ENCODE assay signal across 20 cellular contexts in genomic region chr15:61682891-61683500, GRCh38.
A peak's percentile ranks its signal among the peaks of the same experiment; 100 is the strongest.
DNase-seq lines count a peak whose midpoint lies in the region; ATAC-seq and TF ChIP-seq lines count a peak whose summit lies in the region.
"Had no signal": no experiment of that assay in that cellular context is flagged by ENCODE, and none has a peak within 500 bp of the region (broad histone marks: within the 10 kb centered on the region; RNA-seq: fewer than 3 reads in every experiment).

No MANE protein-coding gene starts in this region.

- H3K18ac ChIP-seq in neuronal stem cell (ENCODE audit: low read length), result peak overlapping the region; percentile 35

- 13 to 29% methylated on average over 2 of the region's 2 CpGs for WGBS in body of pancreas, 2 donors
- WGBS in neuronal stem cell (ENCODE audit: extremely low coverage in 2 of 2, insufficient read length in 2 of 2, insufficient replicate concordance in 1 of 2), 2 donors, result no CpG with 5 or more reads among the region's 2 CpGs
- 90 to 93% methylated on average over 2 of the region's 2 CpGs for WGBS in lower leg skin, 2 donors

- TF ChIP-seq CTCF in C4-2B (conservative IDR thresholded peaks at IDR 0.05), result no peak
- TF ChIP-seq CTCF in LNCaP clone FGC (IDR thresholded peaks at IDR 0.05; ENCODE audit: control insufficient read depth, extremely low read depth, insufficient read depth), result no peak
- TF ChIP-seq CTCF in body of pancreas (IDR thresholded peaks at IDR 0.05), result no peak
- TF ChIP-seq CTCF in lower leg skin (IDR thresholded peaks at IDR 0.05), result no peak

- H3K36me3 ChIP-seq in body of pancreas (replicated peaks in 1 of 2; ENCODE audit: insufficient read depth in 1 of 2, low read depth in 2 of 2) (no peaks in the 10 kb centered on the region), neuronal stem cell (replicated peaks in 1 of 2; ENCODE audit: control insufficient read depth in 2 of 2, insufficient read depth in 2 of 2, low read length in 2 of 2) (no peaks in the 10 kb centered on the region)
- H3K36me3 ChIP-seq: Peyer's patch had no signal

- no peak overlapping the region for H3K23ac ChIP-seq in neuronal stem cell (ENCODE audit: low read depth, low read length, poor library complexity)

- no peaks in the 10 kb centered on the region for H3K79me1 ChIP-seq in neuronal stem cell (ENCODE audit: low read depth, low read length)

- intact Hi-C loops in body of pancreas (cut with DNase I), result no loop called here
- intact Hi-C loops in lower leg skin (cut with DNase I; ENCODE audit: low total_unique reads), result no loop called here

- no peak overlapping the region for H2AK5ac ChIP-seq in neuronal stem cell (ENCODE audit: low read depth, low read length)

- DNase-seq in LNCaP clone FGC (ENCODE audit: low read depth) (peak; percentile 96), body of pancreas (peak in 3 of 4 donors; percentile 16 to 55 (median 37)), neuronal stem cell (ENCODE audit: low spot score) (no peak), lower leg skin (ENCODE audit: low spot score in 2 of 2) (no peak)
- DNase-seq: DMS79 treated with DMSO at 0.1 percent for 48 hours, H7, HFFc6, IMR-90, NCI-H1105, NCI-H146, NCI-H2081, NCI-H2171, NCI-H446 treated with DMSO at 0.1 percent for 48 hours, Peyer's patch had no signal

- H3K9me3 ChIP-seq in body of pancreas (no peaks in the 10 kb centered on the region), neuronal stem cell (replicated peaks in 1 of 2; ENCODE audit: control insufficient read depth in 2 of 2, insufficient read depth in 1 of 2, low read depth in 1 of 2, low read length in 2 of 2) (no peaks in the 10 kb centered on the region)
- H3K9me3 ChIP-seq: Peyer's patch had no signal

- ATAC-seq in body of pancreas (no peak), HG02885 (IDR thresholded peaks at IDR 0.05; ENCODE audit: poor library complexity, unreplicated experiment) (no peak), HG02642 (IDR thresholded peaks at IDR 0.05; ENCODE audit: poor library complexity, unreplicated experiment) (no peak)
- ATAC-seq: A549, SK-N-SH treated with all-trans-retinoic acid at 6 μM for 48 hours had no signal

- no peak overlapping the region for H4K91ac ChIP-seq in neuronal stem cell (ENCODE audit: low read depth, low read length, poor library complexity)

- peaks cover 7% of the 10 kb centered on the region for H3K4me1 ChIP-seq in body of pancreas
- H3K4me1 ChIP-seq in neuronal stem cell (ENCODE audit: control insufficient read depth in 2 of 2, insufficient read depth in 1 of 2, low read depth in 1 of 2, low read length in 2 of 2), result no peaks in the 10 kb centered on the region
- H3K4me1 ChIP-seq: A549, Peyer's patch had no signal

- no peak overlapping the region for H2BK15ac ChIP-seq in neuronal stem cell (ENCODE audit: low read length)

- no peak overlapping the region for H4K8ac ChIP-seq in neuronal stem cell (ENCODE audit: low read depth, low read length)

- H2BK12ac ChIP-seq in neuronal stem cell (ENCODE audit: low read length), result no peak overlapping the region

- no peak overlapping the region for H3K4ac ChIP-seq in neuronal stem cell (ENCODE audit: low read length)

- H3K27ac ChIP-seq in C4-2B, result peak overlapping the region; percentile 90
- no peak overlapping the region for H3K27ac ChIP-seq in body of pancreas
- H3K27ac ChIP-seq in neuronal stem cell (replicated peaks; ENCODE audit: low read length), result no peak overlapping the region
- H3K27ac ChIP-seq: A549, KMS-11, Peyer's patch had no signal

- H3K27me3 ChIP-seq in body of pancreas (no peaks in the 10 kb centered on the region), neuronal stem cell (ENCODE audit: control insufficient read depth in 3 of 3, insufficient read depth in 3 of 3, low read depth in 1 of 3, low read length in 3 of 3) (no peaks in the 10 kb centered on the region)
- H3K27me3 ChIP-seq: Peyer's patch had no signal

- H2AFZ ChIP-seq in neuronal stem cell (ENCODE audit: low read length), result no peak overlapping the region

- TF ChIP-seq POLR2A in body of pancreas (IDR thresholded peaks at IDR 0.05), result no peak
- no peak for TF ChIP-seq POLR2A in lower leg skin (IDR thresholded peaks at IDR 0.05)

- H3K4me2 ChIP-seq in neuronal stem cell (ENCODE audit: insufficient read depth, low read length, poor library complexity, severe bottlenecking), result no peak overlapping the region
- H3K4me2 ChIP-seq: A549, KMS-11 had no signal

- H2BK5ac ChIP-seq in neuronal stem cell (ENCODE audit: low read length), result no peak overlapping the region

- H3K9ac ChIP-seq in neuronal stem cell (ENCODE audit: low read depth, low read length, poor library complexity), result no peak overlapping the region
- H3K9ac ChIP-seq: KMS-11 had no signal

- no peak overlapping the region for H3K4me3 ChIP-seq in LNCaP clone FGC (ENCODE audit: low read depth, low read length)
- H3K4me3 ChIP-seq in body of pancreas, result no peak overlapping the region
- no peak overlapping the region for H3K4me3 ChIP-seq in neuronal stem cell (ENCODE audit: low read length in 2 of 2)
- no peak overlapping the region for H3K4me3 ChIP-seq in lower leg skin (ENCODE audit: low read depth, poor library complexity, severe bottlenecking)
- H3K4me3 ChIP-seq: A549, Peyer's patch had no signal

- no peak overlapping the region for H3K14ac ChIP-seq in neuronal stem cell (ENCODE audit: low read length)

- H2BK120ac ChIP-seq in neuronal stem cell (ENCODE audit: low read depth, low read length), result no peak overlapping the region

Comparison
In these comparisons a context has a peak if more than half of its experiments do, and no peak if none do; other contexts are left out.
1. DNase-seq: peak in LNCaP clone FGC (single experiment) and body of pancreas (3 of 4); none in neuronal stem cell (single experiment) and lower leg skin (0 of 2).